ENCODE assay signal across 2 cellular contexts in genomic region chr11:130528301-130528651, GRCh38.
A peak's percentile ranks its signal among the peaks of the same experiment; 100 is the strongest.
TF ChIP-seq lines count a peak whose summit lies in the region.

No MANE protein-coding gene starts in this region.

TF ChIP-seq in HEK293, 187 proteins besides CTCF, POLR2A, EP300 and RAD21:
- peak; percentile 85 for TF ChIP-seq ZFHX2 (tag by site-specific recombination; conservative IDR thresholded peaks at IDR 0.05)
- TF ChIP-seq KLF17 (tag by site-specific recombination; IDR thresholded peaks at IDR 0.05) = 0 out of 2 replicates have a peak, but pooled peaks have one; percentile 35
- TF ChIP-seq SP2 (tag by site-specific recombination; IDR thresholded peaks at IDR 0.05) = no peak
- TF ChIP-seq ZNF311 (tag by site-specific recombination; IDR thresholded peaks at IDR 0.05; ENCODE audit: borderline replicate concordance) = no peak
- peak; percentile 25; the same call in 1 of the 2 replicates for TF ChIP-seq KLF1 (tag by site-specific recombination; IDR thresholded peaks at IDR 0.05)
- TF ChIP-seq ZNF560 (tag by site-specific recombination; IDR thresholded peaks at IDR 0.05; ENCODE audit: borderline replicate concordance) = no peak
- no peak for TF ChIP-seq ZNF114 (tag by site-specific recombination; IDR thresholded peaks at IDR 0.05)
- no peak for TF ChIP-seq ZNF19 (tag by site-specific recombination; IDR thresholded peaks at IDR 0.05; ENCODE audit: low read depth)
- no peak for TF ChIP-seq ZNF433 (tag by site-specific recombination; IDR thresholded peaks at IDR 0.05; ENCODE audit: low read depth)
- TF ChIP-seq KLF7 (tag by site-specific recombination; IDR thresholded peaks at IDR 0.05; ENCODE audit: borderline replicate concordance) = no peak
- peak; percentile 88 for TF ChIP-seq EGR2 (tag by site-specific recombination; IDR thresholded peaks at IDR 0.05; ENCODE audit: low read depth)
- no peak for TF ChIP-seq ZNF571 (tag by site-specific recombination; IDR thresholded peaks at IDR 0.05)
- no peak for TF ChIP-seq GLI2 (tag by site-specific recombination; IDR thresholded peaks at IDR 0.05; ENCODE audit: borderline replicate concordance, low read depth)
TF ChIP-seq in HEK293: peak in this region for 4.

TF ChIP-seq in SK-N-SH, 30 proteins besides CTCF, POLR2A, EP300 and RAD21:
- no peak for TF ChIP-seq TEAD4 (IDR thresholded peaks at IDR 0.05; ENCODE audit: borderline replicate concordance, insufficient read depth)
- TF ChIP-seq GABPA (IDR thresholded peaks at IDR 0.05; ENCODE audit: low read depth) = no peak
- TF ChIP-seq MAX (IDR thresholded peaks at IDR 0.05; ENCODE audit: low read depth) = no peak
- no peak for TF ChIP-seq NFIC (IDR thresholded peaks at IDR 0.05; ENCODE audit: borderline replicate concordance)
- TF ChIP-seq MEF2A (IDR thresholded peaks at IDR 0.05; ENCODE audit: borderline replicate concordance, low read depth) = no peak
- TF ChIP-seq JUND (IDR thresholded peaks at IDR 0.05) = no peak
- TF ChIP-seq TCF12 (IDR thresholded peaks at IDR 0.05) = no peak
- no peak for TF ChIP-seq NRF1 (IDR thresholded peaks at IDR 0.05; ENCODE audit: low read depth, low read length)
- no peak for TF ChIP-seq FOXM1 (IDR thresholded peaks at IDR 0.05; ENCODE audit: low read depth)
- TF ChIP-seq EZH2phosphoT487 (IDR thresholded peaks at IDR 0.05; ENCODE audit: borderline replicate concordance, low read depth) = no peak
- no peak for TF ChIP-seq USF2 (IDR thresholded peaks at IDR 0.05; ENCODE audit: borderline replicate concordance, low read depth, low read length)
- no peak for TF ChIP-seq FOXJ3 (CRISPR knock-in tag; IDR thresholded peaks at IDR 0.05)
- TF ChIP-seq ZBTB33 (IDR thresholded peaks at IDR 0.05; ENCODE audit: borderline replicate concordance, low read depth) = no peak
- TF ChIP-seq SMC3 (IDR thresholded peaks at IDR 0.05; ENCODE audit: low read depth, low read length) = no peak
- no peak for TF ChIP-seq FOSL2 (IDR thresholded peaks at IDR 0.05; ENCODE audit: borderline replicate concordance, low read depth)
